ENCODE assay signal across 8 cellular contexts in genomic region chr17:17752822-17753448, GRCh38.
DNase-seq lines count a peak whose midpoint lies in the region; ATAC-seq lines count a peak whose summit lies in the region.

No MANE protein-coding gene starts in this region.

- peak overlapping the region; percentile 74 to 98 (median 90) for H3K4me3 Mint-ChIP-seq in IgD-negative memory B cell

- no peaks in the 10 kb centered on the region for H3K9me3 ChIP-seq in mucosa of stomach (ENCODE audit: control insufficient read depth, low read length)

- no peaks in the 10 kb centered on the region for H3K27me3 ChIP-seq in ACC112 (ENCODE audit: insufficient read depth, low read length)
- no peaks in the 10 kb centered on the region for H3K27me3 ChIP-seq in mucosa of stomach (ENCODE audit: control insufficient read depth, insufficient read depth, low read length)

- no peak for DNase-seq in SKM-1 (lab: John Stamatoyannopoulos, UW; ENCODE audit: unreplicated experiment)
- no peak for DNase-seq in NCI-H82 treated with DMSO at 0.1 percent for 48 hours (lab: John Stamatoyannopoulos, UW; ENCODE audit: unreplicated experiment)

- no peaks in the 10 kb centered on the region for H3K27me3 Mint-ChIP-seq in IgD-negative memory B cell

- peak overlapping the region; percentile 5 for H2AFZ ChIP-seq in ACC112 (ENCODE audit: low read length, unreplicated experiment)

- H3K36me3 ChIP-seq in ACC112 (ENCODE audit: insufficient read depth, low read length): no peaks in the 10 kb centered on the region
- H3K36me3 ChIP-seq in mucosa of stomach (ENCODE audit: control insufficient read depth, insufficient read depth, low read length): no peaks in the 10 kb centered on the region

- H3K4me1 ChIP-seq in ACC112 (ENCODE audit: control insufficient read depth, insufficient read depth, low read length, unreplicated experiment): peaks cover 12% of the 10 kb centered on the region
- H3K4me1 ChIP-seq in mucosa of stomach (ENCODE audit: control insufficient read depth, insufficient read depth, low read length): peaks cover 32% of the 10 kb centered on the region

- peak overlapping the region; percentile 72 for H3K4me3 ChIP-seq in ACC112 (ENCODE audit: low read depth, low read length)
- peak overlapping the region; percentile 58 for H3K4me3 ChIP-seq in mucosa of stomach (ENCODE audit: low read length)

- H3K36me3 Mint-ChIP-seq in IgD-negative memory B cell: no peaks in the 10 kb centered on the region

- peaks cover 42 to 51% (median 49%) of the 10 kb centered on the region in 3 donors for H3K4me1 Mint-ChIP-seq in IgD-negative memory B cell

- H3K9me3 Mint-ChIP-seq in IgD-negative memory B cell: no peaks in the 10 kb centered on the region

- ATAC-seq in HG03521 (IDR thresholded peaks at IDR 0.05; ENCODE audit: unreplicated experiment) (no peak), HG03108 (IDR thresholded peaks at IDR 0.05; ENCODE audit: unreplicated experiment) (no peak)

- peak overlapping the region; percentile 81 for H3K9ac ChIP-seq in mucosa of stomach (ENCODE audit: low read length)

- peak overlapping the region; percentile 87 to 94 (median 92) for H3K27ac Mint-ChIP-seq in IgD-negative memory B cell

- peak overlapping the region; percentile 25 for H3K27ac ChIP-seq in ACC112 (ENCODE audit: low read depth, low read length)
- peak overlapping the region; percentile 90 for H3K27ac ChIP-seq in cingulate gyrus (ENCODE audit: low read depth, low read length)

- peaks cover 38% of the 10 kb centered on the region for H3K79me2 ChIP-seq in ACC112 (ENCODE audit: control insufficient read depth, insufficient read depth, low read length, unreplicated experiment)
